19 cellular contexts compared by ENCODE assay signal in the genomic region with DNA sequence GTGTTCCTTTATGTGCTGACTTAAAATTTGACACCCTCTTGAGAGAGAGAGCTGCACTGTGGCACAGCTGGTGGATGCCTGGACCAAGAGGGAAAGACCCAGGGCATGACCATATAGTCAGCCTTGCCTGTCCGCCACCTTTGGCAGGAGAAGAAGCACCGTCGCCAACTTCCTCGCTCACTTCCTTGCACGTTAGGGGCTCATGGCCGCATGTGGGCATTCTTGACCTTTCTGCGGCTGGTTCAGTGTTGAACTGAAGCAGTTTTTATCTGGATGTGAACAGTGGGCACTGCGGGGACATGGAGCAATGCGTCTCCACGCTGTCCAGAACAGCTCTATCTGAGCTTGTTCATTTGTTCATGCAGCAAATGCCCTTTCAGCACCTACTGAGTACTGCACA.
"Had no signal": no experiment of that assay in that cellular context is flagged by ENCODE, and none has a peak within 500 bp of the region (broad histone marks: within the 10 kb centered on the region; RNA-seq: fewer than 3 reads in every experiment).

No MANE protein-coding gene starts in this region.

- H3K4me3 ChIP-seq: K562 had no signal

- H3K4me3 Mint-ChIP-seq: IgD-negative memory B cell had no signal

- H3K27ac ChIP-seq: HL-60, KMS-11 had no signal

- H3K9me3 ChIP-seq: SK-N-SH had no signal

- H3K27me3 Mint-ChIP-seq: IgD-negative memory B cell had no signal

- DNase-seq: Kasumi-1, MM.1S, NCI-H1092 treated with DMSO at 0.1 percent for 48 hours, NCI-H1436, NCI-H1930, NCI-H2081, NCI-H2107, NCI-H2171 treated with DMSO at 0.1 percent for 48 hours, NCI-H446 treated with DMSO at 0.1 percent for 48 hours, NCI-H526, NCI-H82, Right ventricle myocardium superior, RPMI8226, SIG-M5, SK-N-SH had no signal

- H3K9me3 Mint-ChIP-seq: IgD-negative memory B cell had no signal
